ENCODE assay signal across 8 cellular contexts in the genomic region with DNA sequence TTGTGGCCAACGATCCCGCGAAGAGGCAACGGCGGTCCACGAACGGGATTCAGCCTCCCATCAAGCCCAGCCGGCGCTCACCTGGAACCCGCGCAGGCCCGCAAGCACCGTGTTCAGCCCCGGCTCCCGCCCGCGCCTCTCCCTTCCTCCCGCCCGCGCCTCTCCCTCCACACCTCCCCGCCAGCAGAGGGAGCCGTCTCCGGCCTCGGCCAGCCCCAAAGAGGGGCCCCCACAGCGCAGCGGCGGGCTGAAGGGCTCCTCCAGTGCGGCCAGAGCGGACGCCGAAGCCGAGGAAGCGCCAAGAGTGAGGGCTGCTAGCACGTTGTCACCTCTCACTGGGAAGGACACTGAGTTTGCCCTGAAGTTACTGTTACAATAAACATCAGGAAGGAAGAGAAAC. TPM values are rescaled to one million over a fixed set of nuclear protein-coding genes. Genes with fewer than 3 reads are reported as not detected.
DNase-seq lines count a peak whose midpoint lies in the region; ATAC-seq lines count a peak whose summit lies in the region.

No MANE protein-coding gene starts in this region.

- POLR2A ChIA-PET in activated naive CD8-positive, alpha-beta T cell treated with anti-CD3 and anti-CD28 coated beads, Interleukin-2, amount 10 ng/mL, durations not matched to agents 7 days and 5 days (lab: Charles Lee): no interaction called here

- no peaks in the 10 kb centered on the region for H3K36me3 Mint-ChIP-seq in activated naive CD8-positive, alpha-beta T cell treated with anti-CD3 and anti-CD28 coated beads, Interleukin-2, amount 10 ng/mL, durations not matched to agents 7 days and 5 days

- ATAC-seq in activated naive CD8-positive, alpha-beta T cell treated with anti-CD3 and anti-CD28 coated beads, Interleukin-2, amount 10 ng/mL, durations not matched to agents 7 days and 5 days (ENCODE audit: low read depth): peak; percentile 61
- no peak for ATAC-seq in GM19023 (IDR thresholded peaks at IDR 0.05; ENCODE audit: unreplicated experiment)

- H3K4me3 Mint-ChIP-seq in activated naive CD8-positive, alpha-beta T cell treated with anti-CD3 and anti-CD28 coated beads, Interleukin-2, amount 10 ng/mL, durations not matched to agents 7 days and 5 days: peak overlapping the region; percentile 74

- no peaks in the 10 kb centered on the region for H3K9me3 ChIP-seq in iPS-18c (ENCODE audit: control insufficient read depth, insufficient read depth, low read length)

- peak overlapping the region; percentile 41; the same call in 1 of the 2 replicates for H3K4me3 ChIP-seq in iPS-18c (ENCODE audit: insufficient read depth, low read depth, low read length)

- peaks cover 6% of the 10 kb centered on the region for H3K4me1 Mint-ChIP-seq in activated naive CD8-positive, alpha-beta T cell treated with anti-CD3 and anti-CD28 coated beads, Interleukin-2, amount 10 ng/mL, durations not matched to agents 7 days and 5 days

- H3K27me3 Mint-ChIP-seq in activated naive CD8-positive, alpha-beta T cell treated with anti-CD3 and anti-CD28 coated beads, Interleukin-2, amount 10 ng/mL, durations not matched to agents 7 days and 5 days: peaks cover 33% of the 10 kb centered on the region

- no peak overlapping the region for H3K27ac Mint-ChIP-seq in activated naive CD8-positive, alpha-beta T cell treated with anti-CD3 and anti-CD28 coated beads, Interleukin-2, amount 10 ng/mL, durations not matched to agents 7 days and 5 days

- peak in 2 of 3 experiments; percentile 71 to 75 for DNase-seq in NCI-H1417 (lab: John Stamatoyannopoulos, UW)
- DNase-seq in NCI-H1417 treated with DMSO at 0.1 percent for 48 hours (lab: John Stamatoyannopoulos, UW): no peak
- DNase-seq in activated naive CD8-positive, alpha-beta T cell treated with anti-CD3 and anti-CD28 coated beads, Interleukin-2, amount 10 ng/mL, durations not matched to agents 7 days and 5 days: peak; percentile 50
- peak; percentile 7 for DNase-seq in stimulated activated CD8-positive, alpha-beta memory T cell treated with anti-CD3 and anti-CD28 coated beads, Interleukin-4, amount 100 ng/mL, for 24 hours (ENCODE audit: low read depth)
- DNase-seq in DMS53 (lab: John Stamatoyannopoulos, UW): no peak
- DNase-seq in activated CD4-positive, CD25-positive, alpha-beta regulatory T cell treated with anti-CD3 and anti-CD28 coated beads, Interleukin-2, amount 50 U/mL, for 72 hours: no peak

- peaks cover 7% of the 10 kb centered on the region for H3K9me3 Mint-ChIP-seq in activated naive CD8-positive, alpha-beta T cell treated with anti-CD3 and anti-CD28 coated beads, Interleukin-2, amount 10 ng/mL, durations not matched to agents 7 days and 5 days

RNA-seq across cellular contexts. Expression of gene LAPTM4A, which starts 55.3 kb away (rescaled TPM):
- total RNA-seq in activated naive CD8-positive, alpha-beta T cell treated with anti-CD3 and anti-CD28 coated beads, Interleukin-2, amount 10 ng/mL, durations not matched to agents 7 days and 5 days: 10 to 100 TPM; 27.2 to 31.8 TPM

Comparison
In these comparisons a context has a peak if more than half of its experiments do, and no peak if none do; other contexts are left out.
1. DNase-seq: peak in NCI-H1417 (2 of 3), activated naive CD8-positive, alpha-beta T cell treated with anti-CD3 and anti-CD28 coated beads, Interleukin-2, amount 10 ng/mL, durations not matched to agents 7 days and 5 days (single experiment) and stimulated activated CD8-positive, alpha-beta memory T cell treated with anti-CD3 and anti-CD28 coated beads, Interleukin-4, amount 100 ng/mL, for 24 hours (single experiment); none in NCI-H1417 treated with DMSO at 0.1 percent for 48 hours (single experiment), DMS53 (single experiment) and activated CD4-positive, CD25-positive, alpha-beta regulatory T cell treated with anti-CD3 and anti-CD28 coated beads, Interleukin-2, amount 50 U/mL, for 72 hours (single experiment).